ENCODE assay signal across 7 cellular contexts in the genomic region with DNA sequence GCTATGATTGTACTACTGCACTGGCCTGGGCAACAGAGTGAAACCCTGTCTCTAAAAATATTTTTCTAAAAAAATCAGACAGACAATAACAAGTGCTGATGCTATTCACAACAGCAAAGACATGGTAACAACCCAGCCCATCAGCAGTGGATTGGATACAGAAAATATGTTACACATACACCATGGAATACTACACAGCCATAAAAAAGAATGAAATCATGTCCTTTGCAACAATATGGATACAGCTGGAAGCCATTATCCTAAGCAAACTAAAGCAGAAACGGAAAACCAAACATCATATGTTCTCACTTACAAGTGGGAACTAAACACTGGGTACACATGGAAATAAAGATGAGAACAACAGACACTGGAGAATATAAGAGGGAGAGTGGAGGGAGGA.
"Had no signal": no experiment of that assay in that cellular context is flagged by ENCODE, and none has a peak within 500 bp of the region (broad histone marks: within the 10 kb centered on the region; RNA-seq: fewer than 3 reads in every experiment).

No MANE protein-coding gene starts in this region.

- ATAC-seq: HepG2 had no signal

- H3K4me2 ChIP-seq: KMS-11 had no signal

- H3K27ac ChIP-seq: HL-60, KMS-11 had no signal

- H3K9ac ChIP-seq: KMS-11 had no signal

- FAIRE-seq: HepG2, HTR-8/SVneo had no signal

- DNase-seq: IMR-90, KBM-7, KG1 had no signal
